ENCODE assay signal across 8 cellular contexts in the genomic region with DNA sequence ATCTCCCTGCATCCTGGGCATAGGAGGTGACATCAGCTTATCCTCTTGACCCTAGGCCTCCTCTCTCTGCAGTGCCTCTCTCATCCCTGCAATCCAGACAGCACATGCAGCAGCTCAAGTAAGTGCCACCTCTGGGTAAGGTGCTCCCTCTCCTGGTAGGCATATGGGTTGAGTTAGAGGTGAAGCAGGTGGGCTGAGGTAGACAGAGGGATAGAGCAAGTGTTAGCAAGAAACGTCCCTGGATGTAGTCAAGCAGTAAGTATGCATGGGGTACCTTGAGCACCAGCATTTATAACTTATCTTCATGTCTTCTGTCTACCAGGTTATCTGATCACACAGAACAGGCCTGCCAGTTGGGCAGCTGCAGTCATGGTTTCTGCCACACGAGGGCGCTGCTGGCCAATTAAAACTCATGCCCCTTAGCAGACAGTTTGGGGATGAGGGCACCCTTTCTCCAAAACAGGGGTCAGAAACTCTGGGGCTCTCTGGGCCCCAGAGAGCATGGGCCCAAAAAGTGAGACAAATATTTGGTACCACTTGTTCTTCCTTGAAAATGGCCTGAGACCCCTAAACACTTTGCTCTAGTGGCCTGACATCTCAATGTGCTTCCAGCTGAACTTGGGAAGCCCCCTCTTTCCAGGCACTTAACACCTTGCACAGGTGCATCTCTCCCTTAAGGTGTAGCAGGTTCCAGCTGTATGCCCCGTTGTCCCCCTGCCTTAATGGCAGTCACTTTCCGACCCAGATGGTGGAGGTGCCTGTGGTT. TPM values are rescaled to one million over a fixed set of nuclear protein-coding genes. Genes with fewer than 3 reads are reported as not detected.
DNase-seq lines count a peak whose midpoint lies in the region; ATAC-seq and FAIRE-seq lines count a peak whose summit lies in the region.

No MANE protein-coding gene starts in this region.

- no peaks in the 10 kb centered on the region for H3K27me3 ChIP-seq in CD4-positive, CD25-positive, alpha-beta regulatory T cell (ENCODE audit: control insufficient read depth, insufficient read depth, low read length)
- H3K27me3 ChIP-seq in SJCRH30: no peaks in the 10 kb centered on the region

- intact Hi-C loops in head of caudate nucleus (cut with DNase I) (no loop called here), posterior vena cava (cut with DNase I) (loop anchor here in 1 of 2 donors (5.0 kb wide), 1 partner anchor 74 kb away; no protein-coding TSS in a partner anchor)

- no peaks in the 10 kb centered on the region for H3K9me3 ChIP-seq in CD4-positive, CD25-positive, alpha-beta regulatory T cell (ENCODE audit: control insufficient read depth in 2 of 2, low read length in 2 of 2)
- no peaks in the 10 kb centered on the region for H3K9me3 ChIP-seq in SJCRH30 (replicated peaks)

- no peak overlapping the region for H3K4me3 ChIP-seq in CD4-positive, CD25-positive, alpha-beta regulatory T cell (ENCODE audit: low read depth, low read length)
- H3K4me3 ChIP-seq in SJCRH30: no peak overlapping the region

- no peak overlapping the region for H3K27ac ChIP-seq in CD4-positive, CD25-positive, alpha-beta regulatory T cell (ENCODE audit: insufficient read depth, low read length, poor library complexity, severe bottlenecking)
- no peak overlapping the region for H3K27ac ChIP-seq in SJCRH30

- H3K36me3 Mint-ChIP-seq in CD4-positive, CD25-positive, alpha-beta regulatory T cell: peaks cover 34% of the 10 kb centered on the region

- H3K4me1 Mint-ChIP-seq in CD4-positive, CD25-positive, alpha-beta regulatory T cell: peaks cover 0 to 3% (median 2%) of the 10 kb centered on the region in 4 donors

- DNase-seq in CD4-positive, CD25-positive, alpha-beta regulatory T cell: peak; percentile 53 to 66 (median 66)
- DNase-seq in HK-2 (ENCODE audit: unreplicated experiment): peak; percentile 66
- DNase-seq in SJCRH30: peak; percentile 51 to 80
- peak; percentile 60 for DNase-seq in activated gamma-delta T cell treated with anti-CD3 and anti-CD28 coated beads, Interleukin-2, amount 50 U/mL, for 16 hours (ENCODE audit: low read depth)
- DNase-seq in head of caudate nucleus: peak; percentile 22 to 89 (median 76)
- DNase-seq in posterior vena cava (ENCODE audit: low spot score): peak; percentile 91
- peak; percentile 74 for DNase-seq in urothelium cell line (ENCODE audit: low spot score)

- H3K4me1 ChIP-seq in CD4-positive, CD25-positive, alpha-beta regulatory T cell (ENCODE audit: control insufficient read depth, insufficient read depth, low read length, poor library complexity, severe bottlenecking): no peaks in the 10 kb centered on the region
- H3K4me1 ChIP-seq in SJCRH30: no peaks in the 10 kb centered on the region

- ATAC-seq in CD4-positive, CD25-positive, alpha-beta regulatory T cell (ENCODE audit: low read depth in 2 of 2): peak; percentile 58 to 74
- no peak for ATAC-seq in HG02840 (IDR thresholded peaks at IDR 0.05; ENCODE audit: low FRiP score, unreplicated experiment)

- H3K27me3 Mint-ChIP-seq in CD4-positive, CD25-positive, alpha-beta regulatory T cell: no peaks in the 10 kb centered on the region

- H3K4me3 Mint-ChIP-seq in CD4-positive, CD25-positive, alpha-beta regulatory T cell: no peak overlapping the region

- peak; percentile 78 for FAIRE-seq in urothelium cell line (lab: Jason Lieb, UNC)

- H3K27ac Mint-ChIP-seq in CD4-positive, CD25-positive, alpha-beta regulatory T cell: no peak overlapping the region

- H3K9me3 Mint-ChIP-seq in CD4-positive, CD25-positive, alpha-beta regulatory T cell: no peaks in the 10 kb centered on the region

- H3K36me3 ChIP-seq in CD4-positive, CD25-positive, alpha-beta regulatory T cell (ENCODE audit: control insufficient read depth, insufficient read depth, low read length): peaks cover 42% of the 10 kb centered on the region
- no peaks in the 10 kb centered on the region for H3K36me3 ChIP-seq in SJCRH30

RNA-seq across cellular contexts. Expression of gene NEUROD2, which starts 59.8 kb away (rescaled TPM):
- not detected for total RNA-seq in CD4-positive, CD25-positive, alpha-beta regulatory T cell
- not detected for polyA plus RNA-seq in CD4-positive, CD25-positive, alpha-beta regulatory T cell
- 0.20 TPM in 1 of 2 replicates, not detected in the other for total RNA-seq in SJCRH30 (2014; rRNA removed; shearing (Covaris generic))
- total RNA-seq in posterior vena cava: not detected
